ENCODE assay signal across 9 cellular contexts in the genomic region with DNA sequence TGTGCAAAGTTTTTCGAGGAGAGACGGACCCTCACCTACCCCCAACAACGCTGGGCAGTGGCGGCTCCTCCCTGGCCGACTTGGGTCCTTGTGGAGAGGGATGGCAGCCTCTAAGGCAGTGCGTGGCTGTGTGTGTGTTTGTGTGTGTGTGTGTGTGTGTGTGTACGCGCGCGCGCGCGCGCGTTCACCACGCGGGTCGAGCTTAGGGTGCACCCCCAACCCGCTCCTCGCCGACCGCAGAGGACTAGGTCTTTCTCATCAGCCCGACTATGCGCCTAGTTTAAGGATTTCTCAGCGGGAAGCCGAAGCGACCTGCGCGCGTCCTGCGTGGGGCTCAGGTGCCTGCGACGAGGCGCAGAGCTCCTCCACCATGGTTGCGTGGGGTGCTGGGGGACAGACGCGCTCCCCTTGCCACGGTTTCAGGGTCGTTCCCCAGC. TPM values are rescaled to one million over a fixed set of nuclear protein-coding genes. Genes with fewer than 3 reads are reported as not detected.
A peak's percentile ranks its signal among the peaks of the same experiment; 100 is the strongest.
DNase-seq lines count a peak whose midpoint lies in the region; ATAC-seq, FAIRE-seq and TF ChIP-seq lines count a peak whose summit lies in the region.
"Had no signal": no experiment of that assay in that cellular context is flagged by ENCODE, and none has a peak within 500 bp of the region (broad histone marks: within the 10 kb centered on the region; RNA-seq: fewer than 3 reads in every experiment).

No MANE protein-coding gene starts in this region.

- H3K4me1 Mint-ChIP-seq in memory B cell (peaks cover 12% of the 10 kb centered on the region), type B pancreatic cell (ENCODE audit: unreplicated experiment) (peaks cover 32% of the 10 kb centered on the region)

- DNase-seq in LNCaP clone FGC (ENCODE audit: low read depth): no peak
- DNase-seq in coronary artery (ENCODE audit: low spot score): no peak
- DNase-seq in memory B cell (ENCODE audit: low spot score in 2 of 2): no peak
- DNase-seq in type B pancreatic cell (ENCODE audit: extremely low spot score, unreplicated experiment): no peak
- DNase-seq in D721Med (ENCODE audit: insufficient read length, low spot score): no peak

- H3K4me3 Mint-ChIP-seq in memory B cell (peak overlapping the region; percentile 74), type B pancreatic cell (peak overlapping the region; percentile 98)

- no peaks in the 10 kb centered on the region for H3K36me3 Mint-ChIP-seq in memory B cell
- H3K36me3 Mint-ChIP-seq in type B pancreatic cell: no peaks in the 10 kb centered on the region

- peak; percentile 15 for ATAC-seq in memory B cell (ENCODE audit: low read depth)
- no peak for ATAC-seq in HG03565 (IDR thresholded peaks at IDR 0.05; ENCODE audit: unreplicated experiment)
- ATAC-seq in HG03108 (IDR thresholded peaks at IDR 0.05; ENCODE audit: unreplicated experiment): no peak

- FAIRE-seq in D721Med (lab: Jason Lieb, UNC): no peak
- FAIRE-seq: islet of Langerhans had no signal

- H3K4me3 ChIP-seq in LNCaP clone FGC (ENCODE audit: low read depth, low read length) (peak overlapping the region; percentile 89), coronary artery (peak overlapping the region; percentile 94)

- H3K27ac ChIP-seq in C4-2B (peak overlapping the region; percentile 71), coronary artery (peak overlapping the region; percentile 67 to 94)

- no peak for TF ChIP-seq CTCF in C4-2B (conservative IDR thresholded peaks at IDR 0.05)
- TF ChIP-seq CTCF in LNCaP clone FGC (IDR thresholded peaks at IDR 0.05; ENCODE audit: control insufficient read depth, extremely low read depth, insufficient read depth): no peak
- no peak for TF ChIP-seq CTCF in coronary artery (IDR thresholded peaks at IDR 0.05)
- no peak for TF ChIP-seq CTCF in type B pancreatic cell (conservative IDR thresholded peaks at IDR 0.05)
- no peak for TF ChIP-seq CTCF in D721Med (IDR thresholded peaks at IDR 0.05; ENCODE audit: insufficient read depth, missing control alignments)

- H3K27ac Mint-ChIP-seq in memory B cell: no peak overlapping the region
- H3K27ac Mint-ChIP-seq in type B pancreatic cell: peak overlapping the region; percentile 83

- H3K27me3 Mint-ChIP-seq in memory B cell: peaks cover 26% of the 10 kb centered on the region
- H3K27me3 Mint-ChIP-seq in type B pancreatic cell: no peaks in the 10 kb centered on the region

- H3K9me3 Mint-ChIP-seq in memory B cell (no peaks in the 10 kb centered on the region), type B pancreatic cell (no peaks in the 10 kb centered on the region)

RNA-seq across cellular contexts. Expression of gene SOX13, which starts 0.9 kb away (rescaled TPM):
- 38.5 and 39.4 TPM in 2 replicates for total RNA-seq in type B pancreatic cell (ENCODE audit: low replicate concordance)
